ENCODE assay signal across 12 cellular contexts in the genomic region with DNA sequence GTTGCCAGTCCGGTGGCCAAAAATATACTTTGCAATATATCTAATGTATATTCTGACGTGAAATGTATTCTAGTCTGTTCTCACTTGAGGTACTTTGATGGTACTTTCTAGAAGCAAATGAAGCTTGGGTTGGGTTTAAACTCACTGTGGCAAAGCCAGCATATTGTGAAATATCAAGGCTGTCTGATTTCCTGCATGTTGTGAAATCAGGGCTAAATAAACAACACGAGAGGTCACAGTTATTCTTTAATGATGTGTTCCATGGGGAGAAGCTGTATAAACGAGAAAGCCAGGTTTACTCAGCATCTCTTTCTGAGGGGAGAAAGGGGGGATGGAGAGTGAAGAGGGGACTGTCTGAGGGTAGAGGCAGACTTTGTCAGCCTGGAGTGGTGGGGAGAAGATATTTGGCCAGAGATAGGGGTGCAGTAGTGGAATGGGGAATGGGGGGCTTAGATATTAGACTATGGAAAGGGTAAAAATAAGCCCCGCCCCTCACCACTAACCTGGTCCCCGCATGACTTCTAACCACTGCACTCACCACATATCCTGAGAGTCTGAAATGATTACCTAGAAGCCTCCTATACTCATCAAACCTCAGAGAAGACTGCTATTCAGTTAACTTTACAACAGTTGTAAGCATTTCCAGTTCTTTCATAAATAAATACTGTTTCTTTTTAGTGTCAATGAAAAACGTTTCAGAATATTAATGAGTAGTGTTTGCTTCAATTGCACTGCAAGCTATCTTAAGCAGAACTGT. TPM values are rescaled to one million over a fixed set of nuclear protein-coding genes. Genes with fewer than 3 reads are reported as not detected.
A peak's percentile ranks its signal among the peaks of the same experiment; 100 is the strongest.
DNase-seq lines count a peak whose midpoint lies in the region; ATAC-seq and TF ChIP-seq lines count a peak whose summit lies in the region.
"Had no signal": no experiment of that assay in that cellular context is flagged by ENCODE, and none has a peak within 500 bp of the region (broad histone marks: within the 10 kb centered on the region; RNA-seq: fewer than 3 reads in every experiment).

No MANE protein-coding gene starts in this region.

- no peaks in the 10 kb centered on the region for H3K9me3 Mint-ChIP-seq in Caco-2 (ENCODE audit: unreplicated experiment)

- CTCF ChIA-PET in Caco-2 (lab: Charles Lee), result interaction anchor here (0.8 kb wide), 1 partner anchor 158 kb away, joined by 3 read pairs; no protein-coding TSS in a partner anchor

- ATAC-seq in psoas muscle, result peak; percentile 46 to 81 (median 66)
- no peak for ATAC-seq in GM18909 (IDR thresholded peaks at IDR 0.05; ENCODE audit: poor library complexity, unreplicated experiment)
- no peak for ATAC-seq in GM19397 (IDR thresholded peaks at IDR 0.05; ENCODE audit: unreplicated experiment)
- ATAC-seq in GM18517 (IDR thresholded peaks at IDR 0.05; ENCODE audit: unreplicated experiment), result no peak

- no peaks in the 10 kb centered on the region for H3K36me3 ChIP-seq in Caco-2 (ENCODE audit: control insufficient read depth, insufficient read depth, low read length)
- H3K36me3 ChIP-seq in psoas muscle (ENCODE audit: insufficient read depth in 1 of 2, low read depth in 1 of 2), result no peaks in the 10 kb centered on the region

- H3K4me1 ChIP-seq in Caco-2, result peaks cover 56% of the 10 kb centered on the region
- H3K4me1 ChIP-seq in psoas muscle, result peaks cover 57% of the 10 kb centered on the region

- H3K27ac Mint-ChIP-seq in Caco-2 (ENCODE audit: unreplicated experiment), result peak overlapping the region; percentile 77

- H3K27me3 ChIP-seq in Caco-2 (replicated peaks; ENCODE audit: control insufficient read depth, insufficient read depth, low read length), result no peaks in the 10 kb centered on the region
- no peaks in the 10 kb centered on the region for H3K27me3 ChIP-seq in psoas muscle (ENCODE audit: insufficient read depth in 3 of 3, low read length in 2 of 3)

- H3K36me3 Mint-ChIP-seq in Caco-2 (ENCODE audit: insufficient read depth, unreplicated experiment), result peaks cover 7% of the 10 kb centered on the region

- TF ChIP-seq CTCF in Caco-2 (IDR thresholded peaks at IDR 0.05; ENCODE audit: insufficient read depth in 1 of 2, low read depth in 1 of 2, low read length in 1 of 2, severe bottlenecking in 1 of 2, unreplicated experiment in 1 of 2) (no peak), NB4 (IDR thresholded peaks at IDR 0.05; ENCODE audit: low read depth, low read length) (no peak), fibroblast of mammary gland (conservative IDR thresholded peaks at IDR 0.05; ENCODE audit: control insufficient read depth, insufficient read depth, low read depth, low read length) (no peak), psoas muscle (IDR thresholded peaks at IDR 0.05) (no peak)

- H3K27me3 Mint-ChIP-seq in Caco-2 (ENCODE audit: insufficient read depth, unreplicated experiment), result no peaks in the 10 kb centered on the region
- H3K27me3 Mint-ChIP-seq: progenitor cell of endocrine pancreas had no signal

- POLR2A ChIA-PET in Caco-2 (lab: Charles Lee), result no interaction called here

- H3K4me3 ChIP-seq in Caco-2 (ENCODE audit: low read depth, low read length), result no peak overlapping the region
- no peak overlapping the region for H3K4me3 ChIP-seq in NB4 (ENCODE audit: low read depth, low read length)
- no peak overlapping the region for H3K4me3 ChIP-seq in fibroblast of mammary gland (ENCODE audit: control insufficient read depth, low read depth, low read length)
- peak overlapping the region; percentile 3 for H3K4me3 ChIP-seq in psoas muscle

- H3K27ac ChIP-seq in psoas muscle, result peak overlapping the region; percentile 97

- H3K4me3 Mint-ChIP-seq in Caco-2 (ENCODE audit: unreplicated experiment), result peak overlapping the region; percentile 51

- 49 to 56% (median 50%) methylated on average over 7 of the region's 7 CpGs for WGBS in psoas muscle, 3 donors

- no peak for TF ChIP-seq POLR2A in NB4 (IDR thresholded peaks at IDR 0.05; ENCODE audit: extremely low read depth, insufficient read length)

- H3K9me3 ChIP-seq in Caco-2 (no peaks in the 10 kb centered on the region), psoas muscle (no peaks in the 10 kb centered on the region)

- intact Hi-C loops in Caco-2 (cut with micrococcal nuclease; ENCODE audit: unreplicated experiment) (loop anchor here (10.0 kb wide), 1 partner anchor 85 kb away; the partner anchor contains the start of gene STBD1), psoas muscle (cut with DNase I) (no loop called here)

- DNase-seq in Caco-2 (peak in 1 of 2 experiments; percentile 21), NB4 (ENCODE audit: low read depth) (peak; percentile 57), fibroblast of mammary gland (ENCODE audit: low read depth) (peak; percentile 83), psoas muscle (no peak), epidermal melanocyte (ENCODE audit: insufficient read length, low spot score) (no peak)
- DNase-seq: activated effector memory CD4-positive, alpha-beta T cell treated with Interleukin-2 at 50 U/mL for 16 hours; COR-L47; NCI-H1092 had no signal

- peaks cover 46% of the 10 kb centered on the region for H3K4me1 Mint-ChIP-seq in Caco-2 (ENCODE audit: low read depth, unreplicated experiment)

- BruUV-seq in Caco-2 (replicated peaks; lab: Mats Ljungman, UMichigan), result no TSS peak

RNA-seq across cellular contexts. Expression of gene SCARB2, which starts 5.9 kb away (rescaled TPM):
- 148 and 150 TPM in 2 replicates for total RNA-seq in Caco-2 (2022)
- 100 to 1,000 TPM; 109 to 199 (median 170) TPM for total RNA-seq in psoas muscle
- polyA plus RNA-seq in psoas muscle, result 100 to 1,000 TPM in 1 of 3 donors, 10 to 100 TPM in 2; 58.5 to 107 (median 81.7) TPM

RNA-seq across cellular contexts. Expression of gene FAM47E, which starts 32.0 kb away (rescaled TPM):
- total RNA-seq in Caco-2 (2022) (6.3 and 6.6 TPM in 2 replicates), psoas muscle (1 to 10 TPM; 1.7 to 4.6 (median 3.2) TPM)
- 1 to 10 TPM; 1.2 to 2.6 (median 1.5) TPM for polyA plus RNA-seq in psoas muscle

Comparison
In these comparisons a context has a peak if more than half of its experiments do, and no peak if none do; other contexts are left out.
1. DNase-seq: peak in NB4 (single experiment) and fibroblast of mammary gland (single experiment); none in psoas muscle (0 of 2) and epidermal melanocyte (single experiment).
2. ATAC-seq: peak in psoas muscle (4 of 4); none in GM18909 (single experiment), GM19397 (single experiment) and GM18517 (single experiment).